1 cellular context compared by ENCODE assay signal in the genomic region with DNA sequence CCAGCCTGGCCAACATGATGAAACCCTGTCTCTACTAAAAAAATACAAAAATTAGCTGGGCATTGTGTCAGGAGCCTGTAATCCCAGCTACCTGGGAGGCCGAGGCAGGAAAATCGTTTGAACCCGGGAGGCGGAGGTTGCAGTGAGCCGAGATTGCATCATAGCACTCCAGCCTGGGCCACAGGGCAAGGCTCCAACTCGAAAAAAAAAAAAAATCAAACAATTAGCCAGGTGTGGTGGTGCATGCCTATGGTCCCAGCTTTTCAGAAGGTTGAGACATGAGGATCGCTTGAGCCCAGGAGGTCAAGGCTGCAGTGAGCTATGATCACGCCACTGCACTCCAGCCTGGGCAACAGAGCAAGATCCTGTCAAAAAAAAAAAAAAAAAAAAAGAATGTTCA.
A peak's percentile ranks its signal among the peaks of the same experiment; 100 is the strongest.
TF ChIP-seq lines count a peak whose summit lies in the region.

No MANE protein-coding gene starts in this region.

TF ChIP-seq in HepG2, 621 proteins besides CTCF, POLR2A, EP300 and RAD21 (continued from another document):
- TF ChIP-seq, protein P1, sequence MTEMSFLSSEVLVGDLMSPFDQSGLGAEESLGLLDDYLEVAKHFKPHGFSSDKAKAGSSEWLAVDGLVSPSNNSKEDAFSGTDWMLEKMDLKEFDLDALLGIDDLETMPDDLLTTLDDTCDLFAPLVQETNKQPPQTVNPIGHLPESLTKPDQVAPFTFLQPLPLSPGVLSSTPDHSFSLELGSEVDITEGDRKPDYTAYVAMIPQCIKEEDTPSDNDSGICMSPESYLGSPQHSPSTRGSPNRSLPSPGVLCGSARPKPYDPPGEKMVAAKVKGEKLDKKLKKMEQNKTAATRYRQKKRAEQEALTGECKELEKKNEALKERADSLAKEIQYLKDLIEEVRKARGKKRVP (CRISPR knock-in tag; IDR thresholded peaks at IDR 0.05): peak in 1 of 2 experiments; percentile 90; a peak in 2 of 4 replicates
- TF ChIP-seq CEBPB (IDR thresholded peaks at IDR 0.05; ENCODE audit: borderline replicate concordance, low read depth, low read length): peak; percentile 90
- TF ChIP-seq SALL1 (CRISPR knock-in tag; IDR thresholded peaks at IDR 0.05): peak; percentile 63
- TF ChIP-seq, protein P2, sequence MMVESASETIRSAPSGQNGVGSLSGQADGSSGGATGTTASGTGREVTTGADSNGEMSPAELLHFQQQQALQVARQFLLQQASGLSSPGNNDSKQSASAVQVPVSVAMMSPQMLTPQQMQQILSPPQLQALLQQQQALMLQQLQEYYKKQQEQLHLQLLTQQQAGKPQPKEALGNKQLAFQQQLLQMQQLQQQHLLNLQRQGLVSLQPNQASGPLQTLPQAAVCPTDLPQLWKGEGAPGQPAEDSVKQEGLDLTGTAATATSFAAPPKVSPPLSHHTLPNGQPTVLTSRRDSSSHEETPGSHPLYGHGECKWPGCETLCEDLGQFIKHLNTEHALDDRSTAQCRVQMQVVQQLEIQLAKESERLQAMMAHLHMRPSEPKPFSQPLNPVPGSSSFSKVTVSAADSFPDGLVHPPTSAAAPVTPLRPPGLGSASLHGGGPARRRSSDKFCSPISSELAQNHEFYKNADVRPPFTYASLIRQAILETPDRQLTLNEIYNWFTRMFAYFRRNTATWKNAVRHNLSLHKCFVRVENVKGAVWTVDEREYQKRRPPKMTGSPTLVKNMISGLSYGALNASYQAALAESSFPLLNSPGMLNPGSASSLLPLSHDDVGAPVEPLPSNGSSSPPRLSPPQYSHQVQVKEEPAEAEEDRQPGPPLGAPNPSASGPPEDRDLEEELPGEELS (CRISPR knock-in tag; IDR thresholded peaks at IDR 0.05): peak; percentile 43
